8 cellular contexts compared by ENCODE assay signal in the genomic region with DNA sequence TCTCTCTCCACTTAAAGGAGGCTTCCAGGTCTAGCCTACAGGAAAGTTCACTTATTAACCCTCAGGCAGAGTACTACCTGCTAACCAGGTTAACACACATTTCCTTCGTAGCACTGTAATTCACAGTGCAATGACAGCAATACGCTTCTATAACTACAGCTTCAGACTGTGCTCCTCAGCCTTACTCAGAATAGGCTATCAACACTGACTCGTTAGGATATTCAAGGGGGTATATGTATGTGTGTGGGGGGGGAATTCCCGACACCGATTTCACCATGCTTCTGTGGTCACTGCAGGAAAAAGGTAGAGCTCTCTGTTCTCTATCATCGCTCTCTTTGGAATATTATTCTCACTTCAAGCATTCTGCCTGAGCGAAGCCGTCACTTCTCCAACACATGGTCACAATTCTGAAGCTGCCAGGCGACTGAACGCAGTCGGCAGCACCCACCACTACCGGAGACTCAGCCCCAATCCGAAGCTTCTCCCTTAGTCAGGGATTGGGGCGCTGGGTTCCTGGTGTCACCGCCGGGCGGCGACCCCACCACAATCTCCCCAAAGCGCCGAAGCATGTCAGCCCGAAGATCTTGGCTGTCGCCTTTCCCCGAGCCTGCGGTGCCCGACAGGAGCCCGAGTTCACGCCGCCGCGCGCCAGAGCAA. TPM values are rescaled to one million over a fixed set of nuclear protein-coding genes. Genes with fewer than 3 reads are reported as not detected.
DNase-seq lines count a peak whose midpoint lies in the region; ATAC-seq, FAIRE-seq and TF ChIP-seq lines count a peak whose summit lies in the region.

No MANE protein-coding gene starts in this region.

- H3K27ac ChIP-seq in duodenal mucosa (ENCODE audit: low read depth, low read length), result peak overlapping the region; percentile 96

- no peaks in the 10 kb centered on the region for H3K27me3 Mint-ChIP-seq in natural killer cell (ENCODE audit: low read depth in 2 of 2)

- ATAC-seq in HG02840 (IDR thresholded peaks at IDR 0.05; ENCODE audit: low FRiP score, unreplicated experiment) (peak; percentile 25), SK-N-SH treated with all-trans-retinoic acid at 6 μM for 48 hours (peak; percentile 33), natural killer cell (peak; percentile 17 to 43 (median 24))

- H3K4me1 Mint-ChIP-seq in natural killer cell, result peaks cover 59 to 66% of the 10 kb centered on the region in 2 donors

- TF ChIP-seq CTCF in natural killer cell (IDR thresholded peaks at IDR 0.05), result peak; percentile 12

- peak overlapping the region; percentile 96 to 97 for H3K9ac ChIP-seq in duodenal mucosa (ENCODE audit: low read depth in 1 of 2, low read length in 2 of 2)

- H3K4me3 Mint-ChIP-seq in natural killer cell, result peak overlapping the region; percentile 97

- H3K9me3 Mint-ChIP-seq in natural killer cell, result no peaks in the 10 kb centered on the region

- H3K27me3 ChIP-seq in duodenal mucosa (ENCODE audit: control insufficient read depth in 1 of 2, insufficient read depth in 2 of 2, low read length in 2 of 2), result no peaks in the 10 kb centered on the region

- peak; percentile 50; the same call in 1 of the 2 replicates for TF ChIP-seq POLR2A in GM12891 (IDR thresholded peaks at IDR 0.05; ENCODE audit: low read depth, low read length)

- peaks cover 11 to 21% of the 10 kb centered on the region in 2 donors for H3K36me3 ChIP-seq in duodenal mucosa (ENCODE audit: control insufficient read depth in 1 of 2, insufficient read depth in 2 of 2, low read length in 2 of 2)

- FAIRE-seq in GM12891 (lab: Jason Lieb, UNC), result peak; percentile 66

- intact Hi-C loops in natural killer cell (cut with micrococcal nuclease), result loop anchor here (1.0 kb wide), 3 partner anchors 9 to 78 kb away; a partner anchor contains a TSS

- H3K4me3 ChIP-seq in duodenal mucosa (ENCODE audit: low read depth in 1 of 2, low read length in 2 of 2), result peak overlapping the region; percentile 95 to 99

- DNase-seq in GM12891 (ENCODE audit: insufficient read length, low spot score) (no peak), natural killer cell (no peak), cerebellar nuclear complex (lab: John Stamatoyannopoulos, UW) (no peak), medulla oblongata (ENCODE audit: extremely low spot score) (no peak), NCI-H2081 treated with DMSO at 0.1 percent for 48 hours (lab: John Stamatoyannopoulos, UW) (no peak)

- H3K36me3 Mint-ChIP-seq in natural killer cell, result no peaks in the 10 kb centered on the region

- no peaks in the 10 kb centered on the region for H3K9me3 ChIP-seq in duodenal mucosa (ENCODE audit: control insufficient read depth in 1 of 2, low read length in 2 of 2)

- peak overlapping the region; percentile 99 to 100 for H3K27ac Mint-ChIP-seq in natural killer cell

- H3K4me1 ChIP-seq in duodenal mucosa (ENCODE audit: control insufficient read depth in 1 of 2, insufficient read depth in 2 of 2, low read length in 2 of 2), result peaks cover 27 to 35% of the 10 kb centered on the region in 2 donors

TF ChIP-seq in GM12891, 5 proteins besides CTCF, POLR2A, EP300 and RAD21:
- TF ChIP-seq POLR2AphosphoS5 (IDR thresholded peaks at IDR 0.05; ENCODE audit: low read depth, low read length) (peak; percentile 50; the same call in 1 of the 2 replicates), TAF1 (IDR thresholded peaks at IDR 0.05; ENCODE audit: low read depth, low read length) (peak; percentile 26; the same call in 1 of the 2 replicates), POU2F2 (IDR thresholded peaks at IDR 0.05; ENCODE audit: low read depth, low read length) (no peak)
TF ChIP-seq in GM12891: peak in this region for 2.

TF ChIP-seq in SK-N-SH treated with all-trans-retinoic acid at 6 μM for 48 hours, 23 proteins besides CTCF, POLR2A, EP300 and RAD21:
- TF ChIP-seq OSR1 (CRISPR knock-in tag; IDR thresholded peaks at IDR 0.05), result no peak
- no peak for TF ChIP-seq ZNF565 (CRISPR knock-in tag; conservative IDR thresholded peaks at IDR 0.05; ENCODE audit: low read depth)
- no peak for TF ChIP-seq TOX (CRISPR knock-in tag; IDR thresholded peaks at IDR 0.05; ENCODE audit: borderline replicate concordance)
- TF ChIP-seq ARNTL (CRISPR knock-in tag; IDR thresholded peaks at IDR 0.05; ENCODE audit: borderline replicate concordance, low read depth), result no peak
- TF ChIP-seq TCF4 (CRISPR knock-in tag; IDR thresholded peaks at IDR 0.05; ENCODE audit: borderline replicate concordance), result no peak
- TF ChIP-seq, protein P1, sequence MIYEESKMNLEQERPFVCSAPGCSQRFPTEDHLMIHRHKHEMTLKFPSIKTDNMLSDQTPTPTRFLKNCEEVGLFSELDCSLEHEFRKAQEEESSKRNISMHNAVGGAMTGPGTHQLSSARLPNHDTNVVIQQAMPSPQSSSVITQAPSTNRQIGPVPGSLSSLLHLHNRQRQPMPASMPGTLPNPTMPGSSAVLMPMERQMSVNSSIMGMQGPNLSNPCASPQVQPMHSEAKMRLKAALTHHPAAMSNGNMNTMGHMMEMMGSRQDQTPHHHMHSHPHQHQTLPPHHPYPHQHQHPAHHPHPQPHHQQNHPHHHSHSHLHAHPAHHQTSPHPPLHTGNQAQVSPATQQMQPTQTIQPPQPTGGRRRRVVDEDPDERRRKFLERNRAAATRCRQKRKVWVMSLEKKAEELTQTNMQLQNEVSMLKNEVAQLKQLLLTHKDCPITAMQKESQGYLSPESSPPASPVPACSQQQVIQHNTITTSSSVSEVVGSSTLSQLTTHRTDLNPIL (CRISPR knock-in tag; IDR thresholded peaks at IDR 0.05; ENCODE audit: low read depth), result no peak

RNA-seq across cellular contexts. Expression of a gene that starts 0.6 kb away (rescaled TPM):
- polyA plus RNA-seq in GM12891 (2012; ENCODE audit: low read depth, missing spikeins), result 48.3 TPM
- 10 to 100 TPM; 78.1 to 97.3 (median 94.0) TPM for total RNA-seq in natural killer cell

RNA-seq across cellular contexts. Expression of a gene that starts 0.9 kb away (rescaled TPM):
- 67.2 TPM for polyA plus RNA-seq in GM12891 (2012; ENCODE audit: low read depth, missing spikeins)
- 10 to 100 TPM; 27.3 to 29.4 (median 27.9) TPM for total RNA-seq in natural killer cell

RNA-seq across cellular contexts. Expression of a gene that starts 10.2 kb away (rescaled TPM):
- polyA plus RNA-seq in GM12891 (2012; ENCODE audit: low read depth, missing spikeins), result 40.8 TPM
- 10 to 100 TPM; 44.5 to 56.9 (median 50.3) TPM for total RNA-seq in natural killer cell

RNA-seq across cellular contexts. Expression of a gene that starts 28.4 kb away (rescaled TPM):
- polyA plus RNA-seq in GM12891 (2012; ENCODE audit: low read depth, missing spikeins), result 59.2 TPM
- 10 to 100 TPM; 12.1 to 17.7 (median 14.8) TPM for total RNA-seq in natural killer cell

RNA-seq across cellular contexts. Expression of a gene that starts 55.3 kb away (rescaled TPM):
- polyA plus RNA-seq in GM12891 (2012; ENCODE audit: low read depth, missing spikeins), result 41.1 TPM
- 10 to 100 TPM; 71.1 to 78.1 (median 77.0) TPM for total RNA-seq in natural killer cell
